In genomic region chr4:98639108-98639507, GRCh38 we compare ENCODE assay signal across 14 cellular contexts. TPM values are rescaled to one million over a fixed set of nuclear protein-coding genes. Genes with fewer than 3 reads are reported as not detected.
DNase-seq lines count a peak whose midpoint lies in the region; ATAC-seq and TF ChIP-seq lines count a peak whose summit lies in the region.
"Had no signal": no experiment of that assay in that cellular context is flagged by ENCODE, and none has a peak within 500 bp of the region (broad histone marks: within the 10 kb centered on the region; RNA-seq: fewer than 3 reads in every experiment).

No MANE protein-coding gene starts in this region.

- H3K9me3 Mint-ChIP-seq in activated naive CD8-positive, alpha-beta T cell (ENCODE audit: low read depth): no peaks in the 10 kb centered on the region
- no peaks in the 10 kb centered on the region for H3K9me3 Mint-ChIP-seq in memory B cell

- peaks cover 40% of the 10 kb centered on the region for H3K4me1 Mint-ChIP-seq in activated naive CD8-positive, alpha-beta T cell (ENCODE audit: low read depth)
- peaks cover 15% of the 10 kb centered on the region for H3K4me1 Mint-ChIP-seq in memory B cell

- ATAC-seq in memory B cell (ENCODE audit: low read depth) (no peak), HG02623 (IDR thresholded peaks at IDR 0.05; ENCODE audit: unreplicated experiment) (no peak)
- ATAC-seq: left lung had no signal

- no peak for TF ChIP-seq CTCF in tibial artery (IDR thresholded peaks at IDR 0.05)

- H3K36me3 ChIP-seq in GM23248 (ENCODE audit: low read depth) (no peaks in the 10 kb centered on the region), tibial artery (no peaks in the 10 kb centered on the region)
- H3K36me3 ChIP-seq: left lung, right atrium auricular region had no signal

- H3K27ac Mint-ChIP-seq in activated naive CD8-positive, alpha-beta T cell: peak overlapping the region; percentile 87
- peak overlapping the region; percentile 43 for H3K27ac Mint-ChIP-seq in memory B cell

- H3K27me3 Mint-ChIP-seq in activated naive CD8-positive, alpha-beta T cell: no peaks in the 10 kb centered on the region
- no peaks in the 10 kb centered on the region for H3K27me3 Mint-ChIP-seq in memory B cell

- no peaks in the 10 kb centered on the region for H3K27me3 ChIP-seq in GM23248 (replicated peaks; ENCODE audit: insufficient read depth)
- no peaks in the 10 kb centered on the region for H3K27me3 ChIP-seq in tibial artery
- H3K27me3 ChIP-seq: left lung, right atrium auricular region had no signal

- H3K9me2 ChIP-seq in GM23248 (ENCODE audit: insufficient read depth): no peaks in the 10 kb centered on the region

- peaks cover 13% of the 10 kb centered on the region for H3F3A ChIP-seq in GM23248 (ENCODE audit: insufficient read depth)

- H2AFZ ChIP-seq in GM23248: no peak overlapping the region

- in situ Hi-C loops in GM23248 (cut with MboI): no loop called here

- 96 to 97% methylated on average over 2 of the region's 2 CpGs for WGBS in GM23248 (ENCODE audit: low coverage in 1 of 2, low lambda C conversion rate in 2 of 2, missing lambda C conversion rate in 2 of 2), 2 experiments

- peak overlapping the region; percentile 50 for H3K27ac ChIP-seq in GM23248
- no peak overlapping the region for H3K27ac ChIP-seq in tibial artery
- H3K27ac ChIP-seq: C4-2B, left lung, right atrium auricular region had no signal

- H4K20me1 ChIP-seq in GM23248 (ENCODE audit: insufficient read depth): no peaks in the 10 kb centered on the region

- H3K79me2 ChIP-seq in GM23248 (ENCODE audit: insufficient read depth): peaks cover 100% of the 10 kb centered on the region

- intact Hi-C loops in tibial artery (cut with DNase I; ENCODE audit: low total_unique reads): no loop called here

- H3K9me3 ChIP-seq in GM23248 (ENCODE audit: low read depth) (no peaks in the 10 kb centered on the region), tibial artery (no peaks in the 10 kb centered on the region)
- H3K9me3 ChIP-seq: left lung, right atrium auricular region had no signal

- peak overlapping the region; percentile 57; the same call in 1 of the 2 replicates for H3K4me3 ChIP-seq in GM08714 (ENCODE audit: low read length)
- peak overlapping the region; percentile 57 for H3K4me3 ChIP-seq in GM23248
- no peak overlapping the region for H3K4me3 ChIP-seq in tibial artery
- H3K4me3 ChIP-seq: left lung, right atrium auricular region had no signal

- peak overlapping the region; percentile 58 for H3K4me2 ChIP-seq in GM23248 (ENCODE audit: unreplicated experiment)

- H3K4me1 ChIP-seq in GM23248 (ENCODE audit: insufficient read depth): peaks cover 44% of the 10 kb centered on the region
- no peaks in the 10 kb centered on the region for H3K4me1 ChIP-seq in tibial artery
- H3K4me1 ChIP-seq: left lung, right atrium auricular region had no signal

- H3K36me3 Mint-ChIP-seq in activated naive CD8-positive, alpha-beta T cell: no peaks in the 10 kb centered on the region
- H3K36me3 Mint-ChIP-seq in memory B cell: peaks cover 2% of the 10 kb centered on the region

- H3K4me3 Mint-ChIP-seq in activated naive CD8-positive, alpha-beta T cell: peak overlapping the region; percentile 79
- H3K4me3 Mint-ChIP-seq in memory B cell: no peak overlapping the region

- DNase-seq in GM23248 (no peak), memory B cell (ENCODE audit: low spot score in 2 of 2) (no peak), tibial artery (no peak), iPS-NIHi7 (ENCODE audit: extremely low spot score) (no peak)
- DNase-seq: activated CD4-positive, alpha-beta T cell treated with anti-CD3 and anti-CD28 coated beads for 1 hour; activated gamma-delta T cell treated with Interleukin-2 at 50 U/mL for 16 hours; hippocampal formation; left lung; stimulated activated CD4-positive, alpha-beta T cell treated with anti-CD3 and anti-CD28 coated beads, Interleukin-2, amount 100 ng/mL, for 48 hours had no signal

- H3K9ac ChIP-seq in GM23248: peak overlapping the region; percentile 41

RNA-seq across cellular contexts. Expression of gene TSPAN5, which starts 19.3 kb away (rescaled TPM):
- total RNA-seq in GM23248 (2014; rRNA removed; shearing (Covaris generic)): 61.9 and 69.6 TPM in 2 replicates
- 70.8 and 76.6 TPM in 2 replicates for polyA plus RNA-seq in GM23248 (2016; fragmentation: Nextera tagmentation; extraction: Ambion mirVana)

Comparison
In these comparisons a context has a peak if more than half of its experiments do, and no peak if none do; other contexts are left out.
1. H3K4me3 ChIP-seq: peak in GM08714 (single experiment) and GM23248 (single experiment); none in tibial artery (0 of 2).